Comparison of ENCODE assay signal across 15 cellular contexts in the genomic region with DNA sequence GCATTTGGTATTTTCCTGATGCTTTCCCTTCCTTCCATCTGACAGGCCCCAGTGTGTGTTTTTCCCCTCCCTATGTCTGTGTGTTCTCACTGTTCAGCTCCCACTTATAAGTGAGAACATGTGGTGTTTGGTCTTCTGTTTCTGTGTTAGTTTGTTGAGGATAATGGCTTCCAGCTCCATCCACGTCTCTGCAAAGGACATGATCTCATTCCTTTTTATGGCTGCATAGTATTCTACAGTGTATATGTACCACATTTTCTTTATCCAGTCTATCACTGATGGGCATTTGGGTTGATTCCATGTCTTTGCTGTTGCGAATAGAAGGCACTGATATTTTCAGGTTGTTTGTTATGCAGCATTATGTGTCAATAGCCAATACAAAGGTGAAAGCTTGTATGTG. TPM values are rescaled to one million over a fixed set of nuclear protein-coding genes. Genes with fewer than 3 reads are reported as not detected.
"Had no signal": no experiment of that assay in that cellular context is flagged by ENCODE, and none has a peak within 500 bp of the region (broad histone marks: within the 10 kb centered on the region; RNA-seq: fewer than 3 reads in every experiment).

No MANE protein-coding gene starts in this region.

RNA-seq across cellular contexts. Expression of a gene that starts 42.3 kb away (rescaled TPM):
- total RNA-seq: activated naive CD4-positive, alpha-beta T cell treated with anti-CD3 and anti-CD28 coated beads for 36 hours; activated naive CD4-positive, alpha-beta T cell treated with anti-CD3 and anti-CD28 coated beads, Interleukin-2, amount 50 U/mL, for 72 hours; activated naive CD8-positive, alpha-beta T cell treated with anti-CD3 and anti-CD28 coated beads for 36 hours; activated naive CD8-positive, alpha-beta T cell treated with anti-CD3 and anti-CD28 coated beads, Interleukin-2, amount 10 ng/mL, durations not matched to agents 7 days and 5 days; activated T-cell treated with anti-CD3 and anti-CD28 coated beads, Interleukin-2, amount 50 U/mL, for 4 hours; activated T-cell treated with anti-CD3 and anti-CD28 coated beads, Interleukin-2, amount 50 U/mL, for 72 hours; activated T-helper 1 cell treated with anti-CD3 and anti-CD28 coated beads, Interleukin-12 subunit alpha, Interleukin-12 subunit beta, Interleukin-2, Interleukin-4 antibody, amounts not matched to agents 30 ng/mL and 10 ng/mL and 1 ng/mL, durations not matched to agents 14 hours and 24 hours and 36 hours; activated T-helper 17 cell treated with anti-CD3 and anti-CD28 coated beads, Interleukin-2, amount 50 U/mL, for 72 hours; activated T-helper 2 cell treated with anti-CD3 and anti-CD28 coated beads, Interferon-gamma antibody, Interleukin-2, Interleukin-4, amounts not matched to agents 10 μg/mL and 5 μg/mL and 100 μg/mL, durations not matched to agents 14 hours and 24 hours and 36 hours; ascending aorta; astrocyte; body of pancreas; bronchial epithelial cell; cardiac muscle cell; chondrocyte had no signal
